Comparison of ENCODE assay signal across 8 cellular contexts in the genomic region with DNA sequence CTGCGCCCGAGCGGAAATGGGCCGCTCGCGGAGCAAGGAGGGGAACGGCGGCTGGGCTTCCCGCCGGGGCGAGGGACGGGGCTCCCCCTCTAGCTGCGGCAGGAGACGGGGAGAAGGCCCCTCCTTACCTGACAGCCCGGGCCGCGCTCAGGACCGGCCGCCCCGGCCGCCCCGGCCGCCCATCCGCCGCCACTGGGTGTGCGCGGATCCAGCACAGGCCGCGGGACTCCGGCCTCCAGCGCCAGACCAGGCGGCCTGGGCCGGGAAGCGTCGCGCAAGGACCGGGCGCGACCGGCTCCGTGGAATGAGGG. TPM values are rescaled to one million over a fixed set of nuclear protein-coding genes. Genes with fewer than 3 reads are reported as not detected.
DNase-seq lines count a peak whose midpoint lies in the region; ATAC-seq, FAIRE-seq and TF ChIP-seq lines count a peak whose summit lies in the region.

No MANE protein-coding gene starts in this region.

- DNase-seq in D341Med (ENCODE audit: low spot score) (peak; percentile 77), hepatocyte (ENCODE audit: low spot score) (no peak), small intestine (peak; percentile 22), H4 (ENCODE audit: low spot score) (no peak), NCI-H146 treated with DMSO at 0.1 percent for 48 hours (lab: John Stamatoyannopoulos, UW; ENCODE audit: unreplicated experiment) (no peak)
- DNase-seq in activated naive CD4-positive, alpha-beta T cell treated with Interleukin-2 at 50 U/mL for 16 hours: peak; percentile 40

- no peaks in the 10 kb centered on the region for H3K9me2 ChIP-seq in hepatocyte (replicated peaks; ENCODE audit: insufficient read depth)

- H3K27me3 ChIP-seq in hepatocyte: no peaks in the 10 kb centered on the region
- no peaks in the 10 kb centered on the region for H3K27me3 ChIP-seq in small intestine (ENCODE audit: control insufficient read depth in 2 of 2, insufficient read depth in 2 of 2, low read length in 2 of 2)

- H3K4me3 ChIP-seq in hepatocyte (peak overlapping the region; percentile 41), small intestine (ENCODE audit: low read depth in 1 of 2, low read length in 2 of 2) (peak overlapping the region; percentile 71 to 83)

- under 1% methylated on average over 32 of the region's 41 CpGs for WGBS in hepatocyte (ENCODE audit: low lambda C conversion rate, missing lambda C conversion rate)
- 0 to 2% (median 1%) methylated on average over 15 to 41 of the region's 41 CpGs for WGBS in small intestine, 3 donors

- H3K79me2 ChIP-seq in hepatocyte: peaks cover 47% of the 10 kb centered on the region

- TF ChIP-seq CTCF in hepatocyte (IDR thresholded peaks at IDR 0.05; ENCODE audit: poor library complexity): no peak

- H3K4me1 ChIP-seq in hepatocyte (ENCODE audit: insufficient read depth) (peaks cover 14% of the 10 kb centered on the region), small intestine (ENCODE audit: control insufficient read depth in 2 of 2, insufficient read depth in 1 of 2, low read depth in 1 of 2, low read length in 1 of 2) (peaks cover 7 to 9% of the 10 kb centered on the region in 2 donors)

- FAIRE-seq in small intestine (lab: Jason Lieb, UNC): no peak

- peaks cover 32% of the 10 kb centered on the region for H4K20me1 ChIP-seq in hepatocyte (ENCODE audit: insufficient read depth, poor library complexity, severe bottlenecking)

- ATAC-seq in GM19467 (IDR thresholded peaks at IDR 0.05; ENCODE audit: unreplicated experiment) (peak; percentile 26), HG03469 (IDR thresholded peaks at IDR 0.05; ENCODE audit: unreplicated experiment) (peak; percentile 5)

- peak overlapping the region; percentile 87 for H3K27ac ChIP-seq in hepatocyte
- peak overlapping the region; percentile 90 to 97 for H3K27ac ChIP-seq in small intestine (ENCODE audit: low read depth in 1 of 2, low read length in 1 of 2)

- peak overlapping the region; percentile 93 for H3K4me2 ChIP-seq in hepatocyte

- H3K9me3 ChIP-seq in hepatocyte (ENCODE audit: low read depth): no peaks in the 10 kb centered on the region
- H3K9me3 ChIP-seq in small intestine (ENCODE audit: control insufficient read depth, low read depth): no peaks in the 10 kb centered on the region

- H3K36me3 ChIP-seq in hepatocyte (replicated peaks; ENCODE audit: insufficient read depth, low read depth) (no peaks in the 10 kb centered on the region), small intestine (ENCODE audit: control insufficient read depth in 2 of 2, insufficient read depth in 2 of 2, low read length in 2 of 2) (no peaks in the 10 kb centered on the region)

- peak overlapping the region; percentile 55 for H2AFZ ChIP-seq in hepatocyte

RNA-seq across cellular contexts. Expression of gene TPRA1, which starts 0.3 kb away (rescaled TPM):
- 39.9 and 41.0 TPM in 2 replicates for total RNA-seq in hepatocyte
- polyA plus RNA-seq in hepatocyte (57.2 and 66.3 TPM in 2 replicates), small intestine (10 to 100 TPM; 23.7 to 25.9 (median 25.4) TPM)
- 42.7 and 54.0 TPM in 2 replicates for total RNA-seq in H4 (2014; rRNA removed; shearing (Covaris generic))

RNA-seq across cellular contexts. Expression of gene MCM2, which starts 8.0 kb away (rescaled TPM):
- 19.6 and 31.4 TPM in 2 replicates for total RNA-seq in hepatocyte
- polyA plus RNA-seq in hepatocyte (14.6 and 15.0 TPM in 2 replicates), small intestine (10 to 100 TPM in 1 of 3 donors, 1 to 10 TPM in 2; 2.2 to 22.7 (median 4.3) TPM)
- total RNA-seq in H4 (2014; rRNA removed; shearing (Covaris generic)): 114 and 136 TPM in 2 replicates

RNA-seq across cellular contexts. Expression of gene PODXL2, which starts 38.7 kb away (rescaled TPM):
- total RNA-seq in hepatocyte: 6.4 and 8.0 TPM in 2 replicates
- polyA plus RNA-seq in hepatocyte (5.1 and 7.8 TPM in 2 replicates), small intestine (10 to 100 TPM in 1 of 3 donors, 1 to 10 TPM in 2; 1.6 to 17.0 (median 3.8) TPM)
- 13.0 and 15.8 TPM in 2 replicates for total RNA-seq in H4 (2014; rRNA removed; shearing (Covaris generic))

Comparison
In these comparisons a context has a peak if more than half of its experiments do, and no peak if none do; other contexts are left out.
1. DNase-seq: peak in D341Med (single experiment), activated naive CD4-positive, alpha-beta T cell treated with Interleukin-2 at 50 U/mL for 16 hours (single experiment) and small intestine (single experiment); none in hepatocyte (single experiment), H4 (single experiment) and NCI-H146 treated with DMSO at 0.1 percent for 48 hours (single experiment).